In the genomic region with DNA sequence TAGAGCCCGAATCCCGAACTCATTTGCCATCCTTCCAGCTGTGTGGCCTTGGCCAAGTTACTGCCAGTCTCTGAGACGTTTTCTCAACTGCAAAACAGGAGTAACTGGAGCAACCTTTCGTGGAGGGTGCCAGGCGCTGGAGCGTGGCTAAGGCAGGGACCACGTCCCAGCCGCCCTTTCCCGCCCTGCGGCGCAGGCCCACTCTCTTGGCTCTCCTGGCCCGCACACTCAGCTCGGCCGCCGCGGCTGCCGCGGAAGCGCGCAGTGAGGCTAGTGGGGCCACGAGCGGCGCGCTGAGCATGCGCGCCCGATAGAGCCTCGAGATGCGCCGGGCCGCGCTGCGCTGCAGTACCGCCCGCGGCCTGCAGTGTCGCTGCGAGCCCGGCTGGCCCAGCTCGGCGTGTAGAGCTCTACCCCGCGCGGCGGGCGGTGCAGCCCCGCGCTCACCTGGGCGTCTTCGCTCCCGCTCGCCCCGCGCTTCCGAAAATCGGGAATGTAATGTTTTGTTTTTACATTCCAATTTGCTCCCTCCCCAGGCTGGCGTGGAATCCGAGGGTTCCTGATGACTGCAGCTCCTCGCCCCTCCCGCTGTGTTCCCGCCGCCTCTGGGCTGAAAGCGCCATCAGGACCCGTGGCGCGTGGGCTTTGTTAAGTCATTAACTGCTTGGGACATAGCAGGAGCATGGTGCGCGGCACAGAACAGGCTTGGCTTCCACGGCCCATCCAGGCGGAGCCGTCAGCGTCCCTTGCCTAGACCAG, we compare ENCODE assay signal across 8 cellular contexts. TPM values are rescaled to one million over a fixed set of nuclear protein-coding genes. Genes with fewer than 3 reads are reported as not detected.
DNase-seq lines count a peak whose midpoint lies in the region; ATAC-seq and TF ChIP-seq lines count a peak whose summit lies in the region.

No MANE protein-coding gene starts in this region.

- CTCF ChIA-PET in HEK293 (lab: Yijun Ruan, JAX): interaction anchor here (0.5 to 1.8 kb wide), 21 partner anchors 10 to 731 kb away, joined by 3 to 9 read pairs (median 4); no protein-coding TSS in a partner anchor

- peaks cover 49 to 61% (median 52%) of the 10 kb centered on the region in 3 donors for H3K27me3 Mint-ChIP-seq in naive B cell

- peak overlapping the region; percentile 71 to 90 (median 84) for H3K4me3 Mint-ChIP-seq in naive B cell

- TF ChIP-seq CTCF in GM12801 (IDR thresholded peaks at IDR 0.05; ENCODE audit: extremely low read depth, insufficient read length) (peak; percentile 48), HEK293 (tag by site-specific recombination; IDR thresholded peaks at IDR 0.05) (peak; percentile 61)

- no peaks in the 10 kb centered on the region for H3K4me1 ChIP-seq in HEK293 (ENCODE audit: control insufficient read depth, insufficient read depth, low read length)

- ATAC-seq in naive B cell (ENCODE audit: low read depth in 2 of 2): peak; percentile 67 to 68
- peak; percentile 82 for ATAC-seq in stimulated activated naive CD8-positive, alpha-beta T cell treated with anti-CD3 and anti-CD28 coated beads, Interleukin-15, Interleukin-2, amounts not matched to agents 100 U/mL and 50 U/mL, for 24 hours

- peak overlapping the region in 1 of 6 donors; percentile 96 for H3K27ac Mint-ChIP-seq in naive B cell

- H3K27ac ChIP-seq in HEK293 (ENCODE audit: extremely low read depth, low read depth, low read length): no peak overlapping the region

- peaks cover 0 to 9% of the 10 kb centered on the region in 2 donors for H3K36me3 Mint-ChIP-seq in naive B cell

- peak overlapping the region; percentile 28 for H3K4me3 ChIP-seq in HEK293 (ENCODE audit: low read depth, low read length)

- peak; percentile 28 for TF ChIP-seq POLR2A in erythroblast (IDR thresholded peaks at IDR 0.05; ENCODE audit: low read length)

- H3K36me3 ChIP-seq in HEK293 (ENCODE audit: control insufficient read depth in 2 of 2, insufficient read depth in 1 of 2, low read length in 2 of 2): no peaks in the 10 kb centered on the region

- POLR2A ChIA-PET in HEK293 (lab: Yijun Ruan, JAX): interaction anchor here (1.4 kb wide), 1 partner anchor 69 kb away, joined by 4 read pairs; no protein-coding TSS in a partner anchor

- DNase-seq in NCI-H1092 treated with DMSO at 0.1 percent for 48 hours (lab: John Stamatoyannopoulos, UW) (peak; percentile 37), erythroblast (lab: John Stamatoyannopoulos, UW) (peak; percentile 87 to 92), naive B cell (peak; percentile 77), COR-L47 (lab: John Stamatoyannopoulos, UW) (no peak)
- peak; percentile 74 for DNase-seq in activated CD8-positive, alpha-beta memory T cell treated with anti-CD3 and anti-CD28 coated beads, Interleukin-2, amount 50 U/mL, for 4 hours
- DNase-seq in stimulated activated naive CD8-positive, alpha-beta T cell treated with anti-CD3 and anti-CD28 coated beads, Interleukin-15, Interleukin-2, amounts not matched to agents 100 U/mL and 50 U/mL, for 24 hours: peak; percentile 81

- H3K4me1 Mint-ChIP-seq in naive B cell: peaks cover 13 to 26% (median 25%) of the 10 kb centered on the region in 3 donors

- H3K9me3 ChIP-seq in HEK293 (ENCODE audit: control insufficient read depth, insufficient read depth, low read depth, low read length): no peaks in the 10 kb centered on the region

- peaks cover 0 to 7% (median 2%) of the 10 kb centered on the region in 7 donors for H3K9me3 Mint-ChIP-seq in naive B cell

TF ChIP-seq in HEK293, 187 proteins besides CTCF, POLR2A, EP300 and RAD21 (continues in another document):
- TF ChIP-seq ZNF335 (tag by site-specific recombination; conservative IDR thresholded peaks at IDR 0.05) (peak; percentile 56), SETDB1 (IDR thresholded peaks at IDR 0.05; ENCODE audit: insufficient read length, low read length) (peak; percentile 70), ZNF157 (tag by site-specific recombination; IDR thresholded peaks at IDR 0.05) (no peak), SCRT2 (tag by site-specific recombination; IDR thresholded peaks at IDR 0.05) (no peak), ZNF184 (tag by site-specific recombination; IDR thresholded peaks at IDR 0.05) (no peak), ZIC2 (tag by site-specific recombination; IDR thresholded peaks at IDR 0.05) (peak; percentile 29; the same call in 1 of the 2 replicates), ZBTB8A (tag by site-specific recombination; IDR thresholded peaks at IDR 0.05) (peak; percentile 48), ZBTB20 (tag by site-specific recombination; IDR thresholded peaks at IDR 0.05) (no peak), ZSCAN30 (tag by site-specific recombination; IDR thresholded peaks at IDR 0.05) (0 out of 2 replicates have a peak, but pooled peaks have one; percentile 57), ZFP37 (tag by site-specific recombination; IDR thresholded peaks at IDR 0.05) (0 out of 2 replicates have a peak, but pooled peaks have one; percentile 39), ZNF768 (tag by site-specific recombination; IDR thresholded peaks at IDR 0.05) (peak; percentile 90), ZNF2 (tag by site-specific recombination; IDR thresholded peaks at IDR 0.05) (0 out of 2 replicates have a peak, but pooled peaks have one; percentile 65), ZFP69B (tag by site-specific recombination; IDR thresholded peaks at IDR 0.05) (peak; percentile 66), ZNF561 (tag by site-specific recombination; IDR thresholded peaks at IDR 0.05; ENCODE audit: borderline replicate concordance) (peak; percentile 56; the same call in 1 of the 2 replicates), YY1 (tag by site-specific recombination; IDR thresholded peaks at IDR 0.05) (no peak)
- TF ChIP-seq, protein P1, sequence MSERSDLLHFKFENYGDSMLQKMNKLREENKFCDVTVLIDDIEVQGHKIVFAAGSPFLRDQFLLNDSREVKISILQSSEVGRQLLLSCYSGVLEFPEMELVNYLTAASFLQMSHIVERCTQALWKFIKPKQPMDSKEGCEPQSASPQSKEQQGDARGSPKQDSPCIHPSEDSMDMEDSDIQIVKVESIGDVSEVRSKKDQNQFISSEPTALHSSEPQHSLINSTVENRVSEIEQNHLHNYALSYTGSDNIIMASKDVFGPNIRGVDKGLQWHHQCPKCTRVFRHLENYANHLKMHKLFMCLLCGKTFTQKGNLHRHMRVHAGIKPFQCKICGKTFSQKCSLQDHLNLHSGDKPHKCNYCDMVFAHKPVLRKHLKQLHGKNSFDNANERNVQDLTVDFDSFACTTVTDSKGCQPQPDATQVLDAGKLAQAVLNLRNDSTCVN (tag by site-specific recombination; optimal IDR thresholded peaks at IDR 0.05): peak; percentile 75
- TF ChIP-seq, protein P2, sequence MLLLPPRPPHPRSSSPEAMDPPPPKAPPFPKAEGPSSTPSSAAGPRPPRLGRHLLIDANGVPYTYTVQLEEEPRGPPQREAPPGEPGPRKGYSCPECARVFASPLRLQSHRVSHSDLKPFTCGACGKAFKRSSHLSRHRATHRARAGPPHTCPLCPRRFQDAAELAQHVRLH (tag by site-specific recombination; IDR thresholded peaks at IDR 0.05): peak; percentile 25; the same call in 1 of the 2 replicates
- TF ChIP-seq, protein P3, sequence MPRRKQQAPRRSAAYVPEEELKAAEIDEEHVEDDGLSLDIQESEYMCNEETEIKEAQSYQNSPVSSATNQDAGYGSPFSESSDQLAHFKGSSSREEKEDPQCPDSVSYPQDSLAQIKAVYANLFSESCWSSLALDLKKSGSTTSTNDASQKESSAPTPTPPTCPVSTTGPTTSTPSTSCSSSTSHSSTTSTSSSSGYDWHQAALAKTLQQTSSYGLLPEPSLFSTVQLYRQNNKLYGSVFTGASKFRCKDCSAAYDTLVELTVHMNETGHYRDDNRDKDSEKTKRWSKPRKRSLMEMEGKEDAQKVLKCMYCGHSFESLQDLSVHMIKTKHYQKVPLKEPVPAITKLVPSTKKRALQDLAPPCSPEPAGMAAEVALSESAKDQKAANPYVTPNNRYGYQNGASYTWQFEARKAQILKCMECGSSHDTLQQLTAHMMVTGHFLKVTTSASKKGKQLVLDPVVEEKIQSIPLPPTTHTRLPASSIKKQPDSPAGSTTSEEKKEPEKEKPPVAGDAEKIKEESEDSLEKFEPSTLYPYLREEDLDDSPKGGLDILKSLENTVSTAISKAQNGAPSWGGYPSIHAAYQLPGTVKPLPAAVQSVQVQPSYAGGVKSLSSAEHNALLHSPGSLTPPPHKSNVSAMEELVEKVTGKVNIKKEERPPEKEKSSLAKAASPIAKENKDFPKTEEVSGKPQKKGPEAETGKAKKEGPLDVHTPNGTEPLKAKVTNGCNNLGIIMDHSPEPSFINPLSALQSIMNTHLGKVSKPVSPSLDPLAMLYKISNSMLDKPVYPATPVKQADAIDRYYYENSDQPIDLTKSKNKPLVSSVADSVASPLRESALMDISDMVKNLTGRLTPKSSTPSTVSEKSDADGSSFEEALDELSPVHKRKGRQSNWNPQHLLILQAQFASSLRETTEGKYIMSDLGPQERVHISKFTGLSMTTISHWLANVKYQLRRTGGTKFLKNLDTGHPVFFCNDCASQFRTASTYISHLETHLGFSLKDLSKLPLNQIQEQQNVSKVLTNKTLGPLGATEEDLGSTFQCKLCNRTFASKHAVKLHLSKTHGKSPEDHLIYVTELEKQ (tag by site-specific recombination; IDR thresholded peaks at IDR 0.05; ENCODE audit: borderline replicate concordance): no peak
- TF ChIP-seq, protein P4, sequence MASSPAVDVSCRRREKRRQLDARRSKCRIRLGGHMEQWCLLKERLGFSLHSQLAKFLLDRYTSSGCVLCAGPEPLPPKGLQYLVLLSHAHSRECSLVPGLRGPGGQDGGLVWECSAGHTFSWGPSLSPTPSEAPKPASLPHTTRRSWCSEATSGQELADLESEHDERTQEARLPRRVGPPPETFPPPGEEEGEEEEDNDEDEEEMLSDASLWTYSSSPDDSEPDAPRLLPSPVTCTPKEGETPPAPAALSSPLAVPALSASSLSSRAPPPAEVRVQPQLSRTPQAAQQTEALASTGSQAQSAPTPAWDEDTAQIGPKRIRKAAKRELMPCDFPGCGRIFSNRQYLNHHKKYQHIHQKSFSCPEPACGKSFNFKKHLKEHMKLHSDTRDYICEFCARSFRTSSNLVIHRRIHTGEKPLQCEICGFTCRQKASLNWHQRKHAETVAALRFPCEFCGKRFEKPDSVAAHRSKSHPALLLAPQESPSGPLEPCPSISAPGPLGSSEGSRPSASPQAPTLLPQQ (tag by site-specific recombination; IDR thresholded peaks at IDR 0.05): peak; percentile 86
- TF ChIP-seq, protein P5, sequence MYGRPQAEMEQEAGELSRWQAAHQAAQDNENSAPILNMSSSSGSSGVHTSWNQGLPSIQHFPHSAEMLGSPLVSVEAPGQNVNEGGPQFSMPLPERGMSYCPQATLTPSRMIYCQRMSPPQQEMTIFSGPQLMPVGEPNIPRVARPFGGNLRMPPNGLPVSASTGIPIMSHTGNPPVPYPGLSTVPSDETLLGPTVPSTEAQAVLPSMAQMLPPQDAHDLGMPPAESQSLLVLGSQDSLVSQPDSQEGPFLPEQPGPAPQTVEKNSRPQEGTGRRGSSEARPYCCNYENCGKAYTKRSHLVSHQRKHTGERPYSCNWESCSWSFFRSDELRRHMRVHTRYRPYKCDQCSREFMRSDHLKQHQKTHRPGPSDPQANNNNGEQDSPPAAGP (tag by site-specific recombination; IDR thresholded peaks at IDR 0.05): no peak

RNA-seq across cellular contexts. Expression of a gene that starts 4.0 kb away (rescaled TPM):
- polyA plus RNA-seq in naive B cell (ENCODE audit: low read depth in 6 of 6): 10 to 100 TPM; 13.0 to 31.9 (median 19.0) TPM
